ENCODE assay signal across 7 cellular contexts in the genomic region with DNA sequence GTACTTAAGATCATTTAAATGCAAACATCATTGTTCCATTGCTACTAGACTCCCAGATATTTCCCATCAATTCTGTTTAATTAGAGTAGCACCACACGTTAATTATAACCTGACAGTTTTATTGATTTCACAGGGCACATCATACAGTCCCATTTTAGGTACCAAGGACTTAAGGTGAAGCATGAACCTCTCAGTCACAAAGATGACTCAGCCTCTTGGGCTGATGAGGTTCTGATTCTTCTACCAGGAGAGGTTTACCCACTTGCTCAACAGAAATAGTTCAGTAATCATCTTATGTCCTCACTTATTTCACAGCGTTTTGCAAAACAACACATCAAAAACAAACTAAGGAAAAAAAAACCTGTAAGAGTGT.
A peak's percentile ranks its signal among the peaks of the same experiment; 100 is the strongest.
DNase-seq lines count a peak whose midpoint lies in the region; ATAC-seq and TF ChIP-seq lines count a peak whose summit lies in the region.

No MANE protein-coding gene starts in this region.

- peak overlapping the region; percentile 48 for H3K27ac Mint-ChIP-seq in activated CD8-positive, alpha-beta T cell treated with anti-CD3 and anti-CD28 coated beads, Interleukin-2, amount 10 ng/mL, durations not matched to agents 7 days and 5 days
- peak overlapping the region; percentile 94 for H3K27ac Mint-ChIP-seq in stimulated activated memory B cell treated with anti-CD40 and anti-IgM and Interleukin-4, amounts not matched to agents 10 μg/mL and 1 μg/mL and 100 μg/mL, for 72 hours

- no peaks in the 10 kb centered on the region for H3K9me3 ChIP-seq in HUES48 (ENCODE audit: control insufficient read depth, insufficient read depth, low read length)
- H3K9me3 ChIP-seq in gastroesophageal sphincter, result no peaks in the 10 kb centered on the region

- no peaks in the 10 kb centered on the region for H3K9me3 Mint-ChIP-seq in activated CD8-positive, alpha-beta T cell treated with anti-CD3 and anti-CD28 coated beads, Interleukin-2, amount 10 ng/mL, durations not matched to agents 7 days and 5 days (ENCODE audit: insufficient read depth)
- no peaks in the 10 kb centered on the region for H3K9me3 Mint-ChIP-seq in stimulated activated memory B cell treated with anti-CD40 and anti-IgM and Interleukin-4, amounts not matched to agents 10 μg/mL and 1 μg/mL and 100 μg/mL, for 72 hours

- no peaks in the 10 kb centered on the region for H3K36me3 ChIP-seq in HUES48 (ENCODE audit: control insufficient read depth, insufficient read depth, low read length)
- H3K36me3 ChIP-seq in gastroesophageal sphincter, result no peaks in the 10 kb centered on the region

- POLR2A ChIA-PET in activated CD8-positive, alpha-beta T cell treated with anti-CD3 and anti-CD28 coated beads, Interleukin-2, amount 10 ng/mL, durations not matched to agents 7 days and 5 days (lab: Charles Lee), result interaction anchor here (1.0 to 2.0 kb wide), 5 partner anchors 10 to 252 kb away, joined by 3 to 11 read pairs (median 7); no protein-coding TSS in a partner anchor

- H3K27ac ChIP-seq in HUES48 (ENCODE audit: low read depth, low read length), result peak overlapping the region; percentile 48
- peak overlapping the region; percentile 19 to 84 (median 79) for H3K27ac ChIP-seq in gastroesophageal sphincter

- H3K4me3 Mint-ChIP-seq in activated CD8-positive, alpha-beta T cell treated with anti-CD3 and anti-CD28 coated beads, Interleukin-2, amount 10 ng/mL, durations not matched to agents 7 days and 5 days, result peak overlapping the region; percentile 28
- H3K4me3 Mint-ChIP-seq in stimulated activated memory B cell treated with anti-CD40 and anti-IgM and Interleukin-4, amounts not matched to agents 10 μg/mL and 1 μg/mL and 100 μg/mL, for 72 hours, result no peak overlapping the region

- H3K27me3 ChIP-seq in HUES48 (ENCODE audit: control insufficient read depth, insufficient read depth, low read length) (no peaks in the 10 kb centered on the region), gastroesophageal sphincter (no peaks in the 10 kb centered on the region)

- H3K4me3 ChIP-seq in HUES48 (ENCODE audit: low read depth, low read length), result no peak overlapping the region
- H3K4me3 ChIP-seq in gastroesophageal sphincter, result no peak overlapping the region

- TF ChIP-seq CTCF in gastroesophageal sphincter (IDR thresholded peaks at IDR 0.05), result no peak

- H3K36me3 Mint-ChIP-seq in activated CD8-positive, alpha-beta T cell treated with anti-CD3 and anti-CD28 coated beads, Interleukin-2, amount 10 ng/mL, durations not matched to agents 7 days and 5 days (ENCODE audit: low read depth), result peaks cover 7% of the 10 kb centered on the region
- no peaks in the 10 kb centered on the region for H3K36me3 Mint-ChIP-seq in stimulated activated memory B cell treated with anti-CD40 and anti-IgM and Interleukin-4, amounts not matched to agents 10 μg/mL and 1 μg/mL and 100 μg/mL, for 72 hours

- TF ChIP-seq EP300 in gastroesophageal sphincter (IDR thresholded peaks at IDR 0.05), result no peak

- H3K4me1 Mint-ChIP-seq in activated CD8-positive, alpha-beta T cell treated with anti-CD3 and anti-CD28 coated beads, Interleukin-2, amount 10 ng/mL, durations not matched to agents 7 days and 5 days (ENCODE audit: low read depth), result peaks cover 82% of the 10 kb centered on the region
- H3K4me1 Mint-ChIP-seq in stimulated activated memory B cell treated with anti-CD40 and anti-IgM and Interleukin-4, amounts not matched to agents 10 μg/mL and 1 μg/mL and 100 μg/mL, for 72 hours, result peaks cover 97% of the 10 kb centered on the region

- CTCF ChIA-PET in activated CD8-positive, alpha-beta T cell treated with anti-CD3 and anti-CD28 coated beads, Interleukin-2, amount 10 ng/mL, durations not matched to agents 7 days and 5 days (lab: Charles Lee), result no interaction called here

- H3K4me1 ChIP-seq in HUES48 (ENCODE audit: control insufficient read depth, insufficient read depth, low read length) (peaks cover 57% of the 10 kb centered on the region), gastroesophageal sphincter (peaks cover 29 to 91% (median 30%) of the 10 kb centered on the region in 3 donors)

- no peaks in the 10 kb centered on the region for H3K27me3 Mint-ChIP-seq in activated CD8-positive, alpha-beta T cell treated with anti-CD3 and anti-CD28 coated beads, Interleukin-2, amount 10 ng/mL, durations not matched to agents 7 days and 5 days (ENCODE audit: low read depth)
- H3K27me3 Mint-ChIP-seq in stimulated activated memory B cell treated with anti-CD40 and anti-IgM and Interleukin-4, amounts not matched to agents 10 μg/mL and 1 μg/mL and 100 μg/mL, for 72 hours, result no peaks in the 10 kb centered on the region

- H3K9ac ChIP-seq in HUES48 (ENCODE audit: low read depth, low read length), result no peak overlapping the region

- no peak for ATAC-seq in activated CD8-positive, alpha-beta T cell treated with anti-CD3 and anti-CD28 coated beads, Interleukin-2, amount 10 ng/mL, durations not matched to agents 7 days and 5 days
- ATAC-seq in gastroesophageal sphincter (peak; percentile 39), GM21529 (IDR thresholded peaks at IDR 0.05; ENCODE audit: unreplicated experiment) (no peak), HG02571 (IDR thresholded peaks at IDR 0.05; ENCODE audit: unreplicated experiment) (no peak)
- no peak for ATAC-seq in stimulated activated memory B cell treated with anti-CD40 and anti-IgM and Interleukin-4, amounts not matched to agents 10 μg/mL and 1 μg/mL and 100 μg/mL, for 72 hours

- no peak for DNase-seq in activated CD8-positive, alpha-beta T cell treated with anti-CD3 and anti-CD28 coated beads, Interleukin-2, amount 10 ng/mL, durations not matched to agents 7 days and 5 days
- no peak for DNase-seq in COLO668 (lab: John Stamatoyannopoulos, UW; ENCODE audit: unreplicated experiment)

- no peak for TF ChIP-seq POLR2A in gastroesophageal sphincter (IDR thresholded peaks at IDR 0.05)

- WGBS in gastroesophageal sphincter (ENCODE audit: low coverage in 1 of 2), 2 donors, result 40 to 41% methylated on average over 1 to 2 of the region's 2 CpGs
